In genomic region chr2:102122909-102123308, GRCh38 we compare ENCODE assay signal across 25 cellular contexts. TPM values are rescaled to one million over a fixed set of nuclear protein-coding genes. Genes with fewer than 3 reads are reported as not detected.
A peak's percentile ranks its signal among the peaks of the same experiment; 100 is the strongest.
DNase-seq lines count a peak whose midpoint lies in the region; ATAC-seq and TF ChIP-seq lines count a peak whose summit lies in the region.
"Had no signal": no experiment of that assay in that cellular context is flagged by ENCODE, and none has a peak within 500 bp of the region (broad histone marks: within the 10 kb centered on the region; RNA-seq: fewer than 3 reads in every experiment).

No MANE protein-coding gene starts in this region.

- TF ChIP-seq CTCF in AG04450 (IDR thresholded peaks at IDR 0.05; ENCODE audit: low read depth, low read length) (no peak), mesothelial cell of epicardium (IDR thresholded peaks at IDR 0.05; ENCODE audit: unreplicated experiment) (no peak)

- H3K9me3 Mint-ChIP-seq in mesothelial cell of epicardium = peaks cover 4% of the 10 kb centered on the region
- H3K9me3 Mint-ChIP-seq: CD8-positive, alpha-beta T cell; T-cell had no signal

- no peaks in the 10 kb centered on the region for H3K36me3 Mint-ChIP-seq in mesothelial cell of epicardium
- H3K36me3 Mint-ChIP-seq: CD8-positive, alpha-beta T cell; T-cell had no signal

- DNase-seq in AG04450 (ENCODE audit: low read depth, low spot score) = no peak
- DNase-seq in adipocyte (ENCODE audit: low read depth) = no peak
- DNase-seq in mesothelial cell of epicardium (ENCODE audit: low spot score in 2 of 2, unreplicated experiment in 2 of 2) = no peak
- DNase-seq in NCI-H187 (lab: John Stamatoyannopoulos, UW) = no peak
- DNase-seq in stimulated activated CD4-positive, alpha-beta T cell treated with anti-CD3 and anti-CD28 coated beads, Interleukin-15, amount 100 ng/mL, for 24 hours = no peak
- DNase-seq: activated CD4-positive, alpha-beta T cell treated with anti-CD3 and anti-CD28 coated beads, Interleukin-2, amount 10 ng/mL, durations not matched to agents 7 days and 5 days; activated CD8-positive, alpha-beta memory T cell treated with anti-CD3 and anti-CD28 coated beads, Interleukin-2, amount 50 U/mL, for 4 hours; activated effector memory CD4-positive, alpha-beta T cell treated with Interleukin-2 at 50 U/mL for 16 hours; adrenal gland; CD8-positive, alpha-beta T cell; central memory CD4-positive, alpha-beta T cell; effector CD4-positive, alpha-beta T cell; GF-D8; MV-4-11; NCI-H1930; NCI-H446; stimulated activated CD4-positive, alpha-beta T cell treated with anti-CD3 and anti-CD28 coated beads, Interleukin-1b, Interleukin-23, amount 100 ng/mL, for 48 hours; stimulated activated naive CD4-positive, alpha-beta T cell; T-cell had no signal

- H3K4me3 ChIP-seq in AG04450 (ENCODE audit: low read depth, low read length) (no peak overlapping the region), adipocyte (ENCODE audit: low read length) (no peak overlapping the region), subcutaneous abdominal adipose tissue (ENCODE audit: low read depth in 1 of 5, low read length in 5 of 5) (no peak overlapping the region)
- H3K4me3 ChIP-seq: adrenal gland, GM12878 had no signal

- no peaks in the 10 kb centered on the region for H3K9me3 ChIP-seq in AG04450 (ENCODE audit: control insufficient read depth, insufficient read depth, low read length)
- H3K9me3 ChIP-seq in adipocyte (ENCODE audit: control insufficient read depth, low read length) = no peaks in the 10 kb centered on the region
- H3K9me3 ChIP-seq in subcutaneous abdominal adipose tissue (ENCODE audit: control insufficient read depth in 5 of 5, low read length in 5 of 5) = no peaks in the 10 kb centered on the region
- H3K9me3 ChIP-seq: adrenal gland, neutrophil had no signal

- no peak overlapping the region for H3K4me3 Mint-ChIP-seq in mesothelial cell of epicardium
- H3K4me3 Mint-ChIP-seq: activated CD4-positive, alpha-beta T cell treated with anti-CD3 and anti-CD28 coated beads, Interleukin-2, amount 10 ng/mL, durations not matched to agents 7 days and 5 days; CD8-positive, alpha-beta T cell; T-cell had no signal

- H3K27me3 ChIP-seq in AG04450 (ENCODE audit: control insufficient read depth, insufficient read depth, low read length) = no peaks in the 10 kb centered on the region
- no peaks in the 10 kb centered on the region for H3K27me3 ChIP-seq in adipocyte (replicated peaks; ENCODE audit: control insufficient read depth, insufficient read depth, low read length)
- no peaks in the 10 kb centered on the region for H3K27me3 ChIP-seq in subcutaneous abdominal adipose tissue (ENCODE audit: control insufficient read depth in 5 of 5, insufficient read depth in 4 of 5, low read length in 5 of 5)
- H3K27me3 ChIP-seq: adrenal gland, neutrophil had no signal

- H3K27ac Mint-ChIP-seq in mesothelial cell of epicardium = peak overlapping the region; percentile 51
- H3K27ac Mint-ChIP-seq: activated CD4-positive, alpha-beta T cell treated with anti-CD3 and anti-CD28 coated beads, Interleukin-2, amount 10 ng/mL, durations not matched to agents 7 days and 5 days; CD8-positive, alpha-beta T cell; T-cell had no signal

- H3K4me1 Mint-ChIP-seq in mesothelial cell of epicardium = peaks cover 8% of the 10 kb centered on the region
- H3K4me1 Mint-ChIP-seq: T-cell had no signal

- H3K36me3 ChIP-seq in adipocyte (ENCODE audit: control insufficient read depth, insufficient read depth, low read length, severe bottlenecking) = peaks cover 3% of the 10 kb centered on the region
- no peaks in the 10 kb centered on the region for H3K36me3 ChIP-seq in subcutaneous abdominal adipose tissue (ENCODE audit: control insufficient read depth in 5 of 5, insufficient read depth in 5 of 5, low read length in 5 of 5)
- H3K36me3 ChIP-seq: adrenal gland, neutrophil had no signal

- POLR2A ChIA-PET in AG04450 (lab: Yijun Ruan, JAX) = no interaction called here

- H3K9ac ChIP-seq in adipocyte (ENCODE audit: low read length) (peak overlapping the region; percentile 67), subcutaneous abdominal adipose tissue (ENCODE audit: low read length in 5 of 5) (no peak overlapping the region)

- H3K27ac ChIP-seq in AG04450 (ENCODE audit: low read depth, low read length) (peak overlapping the region; percentile 86), subcutaneous abdominal adipose tissue (ENCODE audit: low read depth, low read length) (peak overlapping the region; percentile 66)
- H3K27ac ChIP-seq: neutrophil had no signal

- ATAC-seq in HG02623 (IDR thresholded peaks at IDR 0.05; ENCODE audit: unreplicated experiment) (no peak), GM18870 (IDR thresholded peaks at IDR 0.05; ENCODE audit: unreplicated experiment) (no peak)
- ATAC-seq: CD8-positive, alpha-beta T cell; esophagus mucosa; GM12878; T-cell had no signal

- H3K4me1 ChIP-seq in adipocyte (ENCODE audit: control insufficient read depth, insufficient read depth, low read length) (peaks cover 51% of the 10 kb centered on the region), subcutaneous abdominal adipose tissue (ENCODE audit: control insufficient read depth in 5 of 5, insufficient read depth in 5 of 5, low read length in 5 of 5) (peaks cover 0 to 18% (median 11%) of the 10 kb centered on the region in 5 donors)
- H3K4me1 ChIP-seq: adrenal gland had no signal

- H3K27me3 Mint-ChIP-seq in mesothelial cell of epicardium (ENCODE audit: low read depth) = no peaks in the 10 kb centered on the region
- H3K27me3 Mint-ChIP-seq: activated CD4-positive, alpha-beta T cell treated with anti-CD3 and anti-CD28 coated beads, Interleukin-2, amount 10 ng/mL, durations not matched to agents 7 days and 5 days; T-cell had no signal

- CTCF ChIA-PET in AG04450 (lab: Charles Lee) = interaction anchor here (0.6 to 1.9 kb wide), 2 partner anchors 118 to 822 kb away, joined by 5 read pairs; no protein-coding TSS in a partner anchor

RNA-seq across cellular contexts. Expression of gene IL1R1, which starts 19.6 kb away (rescaled TPM):
- polyA plus RNA-seq in AG04450 (2011; rRNA removed) = 88.8 and 102 TPM in 2 replicates
- polyA minus RNA-seq in AG04450 (2011; rRNA and poly(A)+ RNA removed) = 48.1 and 53.2 TPM in 2 replicates
- 10.8 to 13.6 TPM (median 13.3 TPM) in 3 replicates for total RNA-seq in mesothelial cell of epicardium
